ENCODE assay signal across 24 cellular contexts in genomic region chr12:51333536-51333935, GRCh38. TPM values are rescaled to one million over a fixed set of nuclear protein-coding genes. Genes with fewer than 3 reads are reported as not detected.
DNase-seq lines count a peak whose midpoint lies in the region; ATAC-seq and TF ChIP-seq lines count a peak whose summit lies in the region.
"Had no signal": no experiment of that assay in that cellular context is flagged by ENCODE, and none has a peak within 500 bp of the region (broad histone marks: within the 10 kb centered on the region; RNA-seq: fewer than 3 reads in every experiment).

No MANE protein-coding gene starts in this region.

- RAD21 ChIA-PET in HCT116 (lab: Charles Lee; ENCODE audit: low non-redundant PET in 1 of 2, low total read pairs in 2 of 2, uncharacterized antibody in 2 of 2, unreplicated experiment in 2 of 2): no interaction called here

- no peaks in the 10 kb centered on the region for H3K79me2 ChIP-seq in HCT116 (ENCODE audit: insufficient read depth, low read length)

- no peak for ATAC-seq in HCT116
- no peak for ATAC-seq in T-helper 17 cell
- ATAC-seq in naive thymus-derived CD8-positive, alpha-beta T cell: no peak
- ATAC-seq: PC-3 had no signal

- TF ChIP-seq CTCF in HCT116 (IDR thresholded peaks at IDR 0.05 in 2 of 3, conservative IDR thresholded peaks at IDR 0.05 in 1 of 3; ENCODE audit: borderline replicate concordance in 1 of 3, insufficient read depth in 1 of 3, low read depth in 2 of 3, low read length in 2 of 3): no peak

- H3K9ac ChIP-seq in BLaER1 treated with 17β-estradiol and CSF1 and Interleukin-3, amounts not matched to agents 10 nM and 100 nM: no peak overlapping the region; a peak in 1 of 22 replicates
- no peak overlapping the region for H3K9ac ChIP-seq in HCT116 (ENCODE audit: low read length)

- CTCF ChIA-PET in HCT116 (lab: Charles Lee): no interaction called here

- H3K27me3 ChIP-seq in BLaER1 treated with 17β-estradiol and CSF1 and Interleukin-3, amounts not matched to agents 10 nM and 100 nM: no peaks in the 10 kb centered on the region
- H3K27me3 ChIP-seq in HCT116 (ENCODE audit: insufficient read depth, low read length): no peaks in the 10 kb centered on the region
- H3K27me3 ChIP-seq: BE2C had no signal

- H2AFZ ChIP-seq in HCT116 (ENCODE audit: low read depth, low read length, poor library complexity, severe bottlenecking): peak overlapping the region; percentile 15

- DNase-seq in HCT116 (ENCODE audit: low read depth, low spot score) (no peak), T-helper 17 cell (no peak), COLO668 (lab: John Stamatoyannopoulos, UW; ENCODE audit: unreplicated experiment) (no peak), occipital lobe (lab: John Stamatoyannopoulos, UW) (no peak)
- no peak for DNase-seq in naive thymus-derived CD8-positive, alpha-beta T cell
- DNase-seq in activated CD4-positive, alpha-beta T cell treated with anti-CD3 and anti-CD28 coated beads, Interleukin-2, amount 10 ng/mL, durations not matched to agents 24 days and 14 days: no peak
- DNase-seq: BE2C; CD4-positive, alpha-beta memory T cell; GOT3; HCEC 1CT; IMR-90; MV-4-11; NCI-H1417; NCI-H187; NCI-H446; NCI-H526; PC-3; RPMI8226; SHP77 had no signal

- no peaks in the 10 kb centered on the region for H3K9me3 ChIP-seq in BLaER1 treated with 17β-estradiol and CSF1 and Interleukin-3, amounts not matched to agents 10 nM and 100 nM (replicated peaks in 1 of 11)
- H3K9me3 ChIP-seq in HCT116 (ENCODE audit: control insufficient read depth in 1 of 2, insufficient read depth in 1 of 2, low read depth in 1 of 2, low read length in 2 of 2): no peaks in the 10 kb centered on the region
- H3K9me3 ChIP-seq in T-helper 17 cell (ENCODE audit: control insufficient read depth, low read length, poor library complexity, severe bottlenecking): no peaks in the 10 kb centered on the region
- H3K9me3 ChIP-seq: BE2C had no signal

- no peaks in the 10 kb centered on the region for H4K20me1 ChIP-seq in BLaER1 treated with 17β-estradiol and CSF1 and Interleukin-3, amounts not matched to agents 10 nM and 100 nM
- no peaks in the 10 kb centered on the region for H4K20me1 ChIP-seq in HCT116 (ENCODE audit: insufficient read depth)

- H3K4me3 Mint-ChIP-seq in T-helper 17 cell: no peak overlapping the region
- no peak overlapping the region for H3K4me3 Mint-ChIP-seq in naive thymus-derived CD8-positive, alpha-beta T cell
- H3K4me3 Mint-ChIP-seq in activated CD4-positive, alpha-beta T cell treated with anti-CD3 and anti-CD28 coated beads, Interleukin-2, amount 10 ng/mL, durations not matched to agents 24 days and 14 days: no peak overlapping the region
- H3K4me3 Mint-ChIP-seq: CD4-positive, alpha-beta memory T cell had no signal

- H3K4me3 ChIP-seq in BLaER1 treated with 17β-estradiol and CSF1 and Interleukin-3, amounts not matched to agents 10 nM and 100 nM: no peak overlapping the region
- no peak overlapping the region for H3K4me3 ChIP-seq in HCT116 (replicated peaks in 1 of 2; ENCODE audit: low read depth in 1 of 2, low read length in 2 of 2)
- H3K4me3 ChIP-seq: SK-N-MC had no signal

- H3K27ac Mint-ChIP-seq in T-helper 17 cell: peak overlapping the region; percentile 21
- H3K27ac Mint-ChIP-seq in naive thymus-derived CD8-positive, alpha-beta T cell: peak overlapping the region in 6 of 10 donors; percentile 26 to 86 (median 76)
- no peak overlapping the region for H3K27ac Mint-ChIP-seq in activated CD4-positive, alpha-beta T cell treated with anti-CD3 and anti-CD28 coated beads, Interleukin-2, amount 10 ng/mL, durations not matched to agents 24 days and 14 days

- no peaks in the 10 kb centered on the region for H3K36me3 ChIP-seq in BLaER1 treated with 17β-estradiol and CSF1 and Interleukin-3, amounts not matched to agents 10 nM and 100 nM
- H3K36me3 ChIP-seq in HCT116 (ENCODE audit: control insufficient read depth in 1 of 2, insufficient read depth in 2 of 2, low read length in 2 of 2): no peaks in the 10 kb centered on the region
- H3K36me3 ChIP-seq: BE2C had no signal

- peak overlapping the region in 6 of 11 experiments; percentile 15 to 92 (median 86); a peak in 6 of 22 replicates for H3K4me2 ChIP-seq in BLaER1 treated with 17β-estradiol and CSF1 and Interleukin-3, amounts not matched to agents 10 nM and 100 nM
- H3K4me2 ChIP-seq in HCT116 (ENCODE audit: low read length): no peak overlapping the region

- peaks cover 19 to 87% (median 76%) of the 10 kb centered on the region in 10 experiments for H3K4me1 ChIP-seq in BLaER1 treated with 17β-estradiol and CSF1 and Interleukin-3, amounts not matched to agents 10 nM and 100 nM
- H3K4me1 ChIP-seq in HCT116 (ENCODE audit: control insufficient read depth in 1 of 2, insufficient read depth in 2 of 2, low read length in 2 of 2): peaks cover 0 to 4% of the 10 kb centered on the region in 2 experiments; a peak in 1 of 4 replicates
- H3K4me1 ChIP-seq: BE2C had no signal

- H3K9me3 Mint-ChIP-seq in naive thymus-derived CD8-positive, alpha-beta T cell: no peaks in the 10 kb centered on the region
- H3K9me3 Mint-ChIP-seq in activated CD4-positive, alpha-beta T cell treated with anti-CD3 and anti-CD28 coated beads, Interleukin-2, amount 10 ng/mL, durations not matched to agents 24 days and 14 days: no peaks in the 10 kb centered on the region

- no peaks in the 10 kb centered on the region for H3K36me3 Mint-ChIP-seq in T-helper 17 cell (ENCODE audit: low read depth)
- no peaks in the 10 kb centered on the region for H3K36me3 Mint-ChIP-seq in naive thymus-derived CD8-positive, alpha-beta T cell
- no peaks in the 10 kb centered on the region for H3K36me3 Mint-ChIP-seq in activated CD4-positive, alpha-beta T cell treated with anti-CD3 and anti-CD28 coated beads, Interleukin-2, amount 10 ng/mL, durations not matched to agents 24 days and 14 days (ENCODE audit: low read depth)
- H3K36me3 Mint-ChIP-seq: CD4-positive, alpha-beta memory T cell had no signal

- intact Hi-C loops in HCT116 (cut with micrococcal nuclease): no loop called here
- intact Hi-C loops in activated CD4-positive, alpha-beta T cell treated with anti-CD3 and anti-CD28 coated beads, Interleukin-2, amount 10 ng/mL, durations not matched to agents 24 days and 14 days (cut with micrococcal nuclease): no loop called here

- H3K27me3 Mint-ChIP-seq in T-helper 17 cell: peaks cover 6% of the 10 kb centered on the region
- no peaks in the 10 kb centered on the region for H3K27me3 Mint-ChIP-seq in naive thymus-derived CD8-positive, alpha-beta T cell
- H3K27me3 Mint-ChIP-seq in activated CD4-positive, alpha-beta T cell treated with anti-CD3 and anti-CD28 coated beads, Interleukin-2, amount 10 ng/mL, durations not matched to agents 24 days and 14 days: no peaks in the 10 kb centered on the region
- H3K27me3 Mint-ChIP-seq: CD4-positive, alpha-beta memory T cell had no signal

- peaks cover 34% of the 10 kb centered on the region for H3K4me1 Mint-ChIP-seq in T-helper 17 cell
- H3K4me1 Mint-ChIP-seq in naive thymus-derived CD8-positive, alpha-beta T cell: peaks cover 22 to 53% (median 40%) of the 10 kb centered on the region in 4 donors
- H3K4me1 Mint-ChIP-seq in activated CD4-positive, alpha-beta T cell treated with anti-CD3 and anti-CD28 coated beads, Interleukin-2, amount 10 ng/mL, durations not matched to agents 24 days and 14 days: peaks cover 25% of the 10 kb centered on the region

- TF ChIP-seq RAD21 in HCT116 (IDR thresholded peaks at IDR 0.05; ENCODE audit: low read depth): no peak

- peak overlapping the region in 2 of 11 experiments; percentile 12 to 73; a peak in 2 of 22 replicates for H3K27ac ChIP-seq in BLaER1 treated with 17β-estradiol and CSF1 and Interleukin-3, amounts not matched to agents 10 nM and 100 nM
- H3K27ac ChIP-seq in HCT116 (ENCODE audit: low read depth, low read length): no peak overlapping the region
- H3K27ac ChIP-seq: SK-N-MC had no signal

- POLR2A ChIA-PET in HCT116 (lab: Charles Lee): interaction anchor here (0.6 kb wide), 1 partner anchor 65 kb away, joined by 3 read pairs; no protein-coding TSS in a partner anchor
- POLR2A ChIA-PET in naive thymus-derived CD8-positive, alpha-beta T cell (lab: Charles Lee): interaction anchor here (0.8 to 18.6 kb wide), 3 partner anchors 12 to 95 kb away, joined by 3 to 406 read pairs (median 5); partner anchors contain the start of genes BIN2 and DAZAP2

- no peaks in the 10 kb centered on the region for H3K9me2 ChIP-seq in HCT116 (ENCODE audit: insufficient read depth)

- TF ChIP-seq POLR2A in HCT116 (IDR thresholded peaks at IDR 0.05; ENCODE audit: borderline replicate concordance, extremely low read depth, insufficient read depth, insufficient read length): no peak

- BruUV-seq in HCT116 (replicated peaks; lab: Mats Ljungman, UMichigan): no TSS peak

TF ChIP-seq in HCT116, 20 proteins besides CTCF, POLR2A, EP300 and RAD21 (continues in another document):
- TF ChIP-seq CBX3 (IDR thresholded peaks at IDR 0.05; ENCODE audit: low read depth) (no peak), SRF (IDR thresholded peaks at IDR 0.05; ENCODE audit: low read depth) (no peak), MAX (IDR thresholded peaks at IDR 0.05) (no peak), JUND (IDR thresholded peaks at IDR 0.05) (no peak)

RNA-seq across cellular contexts. Expression of gene BIN2, which starts 9.6 kb away (rescaled TPM):
- total RNA-seq in HCT116 (2021; ENCODE audit: unreplicated experiment): 0.22 TPM
- not detected in 2 replicates for polyA plus RNA-seq in HCT116 (2012)
- total RNA-seq in T-helper 17 cell: 100 to 1,000 TPM; 216 to 233 TPM
- 100 to 1,000 TPM; 257 to 267 TPM for total RNA-seq in naive thymus-derived CD8-positive, alpha-beta T cell
- 100 to 1,000 TPM; 228 to 303 (median 266) TPM for polyA plus RNA-seq in naive thymus-derived CD8-positive, alpha-beta T cell
- total RNA-seq in activated CD4-positive, alpha-beta T cell treated with anti-CD3 and anti-CD28 coated beads, Interleukin-2, amount 10 ng/mL, durations not matched to agents 24 days and 14 days: 31.7 and 33.2 TPM in 2 replicates
- total RNA-seq in occipital lobe: 2.2 TPM
- total RNA-seq: A673, G401, IMR-90, M059J, PC-3 had no signal
- polyA plus RNA-seq: IMR-90 had no signal

RNA-seq across cellular contexts. Expression of gene CELA1, which starts 12.9 kb away (rescaled TPM):
- total RNA-seq in HCT116 (2021; ENCODE audit: unreplicated experiment) (not detected), T-helper 17 cell (under 1 TPM in 1 of 2 donors, not detected in 1; 0.50 TPM), occipital lobe (not detected)
- polyA plus RNA-seq in HCT116 (2012): not detected in 2 replicates
- total RNA-seq in naive thymus-derived CD8-positive, alpha-beta T cell: 1 to 10 TPM; 2.2 to 2.5 TPM
- polyA plus RNA-seq in naive thymus-derived CD8-positive, alpha-beta T cell: 1 to 10 TPM; 3.6 to 9.8 (median 8.1) TPM
- not detected in 2 replicates for total RNA-seq in activated CD4-positive, alpha-beta T cell treated with anti-CD3 and anti-CD28 coated beads, Interleukin-2, amount 10 ng/mL, durations not matched to agents 24 days and 14 days
- total RNA-seq: A673, G401, IMR-90, M059J, PC-3 had no signal
- polyA plus RNA-seq: IMR-90 had no signal

RNA-seq across cellular contexts. Expression of gene GALNT6, which starts 57.7 kb away (rescaled TPM):
- 16.4 TPM for total RNA-seq in HCT116 (2021; ENCODE audit: unreplicated experiment)
- polyA plus RNA-seq in HCT116 (2012): 8.8 and 11.0 TPM in 2 replicates
- total RNA-seq in T-helper 17 cell: 10 to 100 TPM in 1 of 2 donors, 1 to 10 TPM in 1; 7.0 to 12.6 TPM
- total RNA-seq in naive thymus-derived CD8-positive, alpha-beta T cell: 1 to 10 TPM; 1.5 to 1.9 TPM
- polyA plus RNA-seq in naive thymus-derived CD8-positive, alpha-beta T cell: 1 to 10 TPM; 4.4 to 8.3 (median 4.6) TPM
- total RNA-seq in activated CD4-positive, alpha-beta T cell treated with anti-CD3 and anti-CD28 coated beads, Interleukin-2, amount 10 ng/mL, durations not matched to agents 24 days and 14 days: 10.7 and 12.8 TPM in 2 replicates
- total RNA-seq in occipital lobe: 0.94 TPM

Comparison
In these comparisons a context has a peak if more than half of its experiments do, and no peak if none do; other contexts are left out.
1. RNA of gene BIN2, which starts 9.6 kb away (total RNA-seq): 257 to 267 TPM in naive thymus-derived CD8-positive, alpha-beta T cell, 216 to 233 TPM in T-helper 17 cell and 31.7 to 33.2 TPM in activated CD4-positive, alpha-beta T cell treated with anti-CD3 and anti-CD28 coated beads, Interleukin-2, amount 10 ng/mL, durations not matched to agents 24 days and 14 days; 2.2 TPM in occipital lobe (single experiment) and 0.22 TPM in HCT116 (single experiment); every median in the first group is over 10 times any median in the second.